In genomic region chr7:105652359-105652993, GRCh38 we compare ENCODE assay signal across 8 cellular contexts.
DNase-seq lines count a peak whose midpoint lies in the region; ATAC-seq and TF ChIP-seq lines count a peak whose summit lies in the region.

No MANE protein-coding gene starts in this region.

- H2BK12ac ChIP-seq in trophoblast cell (ENCODE audit: low read length), result no peak overlapping the region

- H3K4ac ChIP-seq in trophoblast cell (ENCODE audit: low read depth, low read length), result no peak overlapping the region

- no peak overlapping the region for H3K14ac ChIP-seq in trophoblast cell (ENCODE audit: low read length)

- no peak overlapping the region for H2AK5ac ChIP-seq in trophoblast cell (ENCODE audit: low read length)

- DNase-seq in DMS153 treated with DMSO at 0.1 percent for 48 hours (lab: John Stamatoyannopoulos, UW; ENCODE audit: unreplicated experiment), result peak; percentile 74
- DNase-seq in SHP77 (lab: John Stamatoyannopoulos, UW), result peak; percentile 52 to 58
- DNase-seq in activated effector memory CD4-positive, alpha-beta T cell treated with Interleukin-2 at 50 U/mL for 16 hours, result peak; percentile 42
- peak; percentile 75 to 83 for DNase-seq in trophoblast cell
- DNase-seq in ureter (ENCODE audit: low spot score), result peak; percentile 79

- no peak for TF ChIP-seq EP300 in gastroesophageal sphincter (IDR thresholded peaks at IDR 0.05)

- no peak overlapping the region for H4K12ac ChIP-seq in trophoblast cell (ENCODE audit: low read depth, low read length)

- no peak overlapping the region for H3K18ac ChIP-seq in trophoblast cell (ENCODE audit: low read length)

- no peak overlapping the region for H2BK120ac ChIP-seq in trophoblast cell (ENCODE audit: insufficient read depth, low read length, poor library complexity)

- no peak overlapping the region for H3K4me2 ChIP-seq in trophoblast cell (ENCODE audit: low read length)

- H3K4me3 ChIP-seq in gastroesophageal sphincter (no peak overlapping the region), trophoblast cell (ENCODE audit: low read depth, low read length) (no peak overlapping the region)

- no peaks in the 10 kb centered on the region for H3K9me3 ChIP-seq in gastroesophageal sphincter
- H3K9me3 ChIP-seq in trophoblast cell (ENCODE audit: insufficient read depth, low read depth, low read length), result no peaks in the 10 kb centered on the region

- H3K27ac ChIP-seq in gastroesophageal sphincter (no peak overlapping the region), trophoblast cell (ENCODE audit: low read depth, low read length) (no peak overlapping the region)

- no peak overlapping the region for H3K23ac ChIP-seq in trophoblast cell (ENCODE audit: low read length)

- TF ChIP-seq CTCF in LNCAP (IDR thresholded peaks at IDR 0.05) (peak; percentile 92), gastroesophageal sphincter (IDR thresholded peaks at IDR 0.05) (peak; percentile 88 to 95 (median 92))

- no peak overlapping the region for H4K8ac ChIP-seq in trophoblast cell (ENCODE audit: low read depth, low read length)

- H3K9ac ChIP-seq in trophoblast cell (ENCODE audit: low read length), result no peak overlapping the region

- H3K27me3 ChIP-seq in gastroesophageal sphincter, result no peaks in the 10 kb centered on the region
- H3K27me3 ChIP-seq in trophoblast cell (ENCODE audit: insufficient read depth, low read length), result no peaks in the 10 kb centered on the region

- 33 to 90% methylated on average over 1 to 2 of the region's 8 CpGs for WGBS in gastroesophageal sphincter (ENCODE audit: low coverage in 1 of 2), 2 donors
- WGBS in trophoblast cell (ENCODE audit: extremely low coverage, insufficient coverage, insufficient read length), result no CpG with 5 or more reads among the region's 8 CpGs

- H2BK5ac ChIP-seq in trophoblast cell (ENCODE audit: low read depth, low read length, poor library complexity), result no peak overlapping the region

- peak; percentile 79 for ATAC-seq in GM21717 (IDR thresholded peaks at IDR 0.05; ENCODE audit: unreplicated experiment)
- ATAC-seq in gastroesophageal sphincter, result peak; percentile 89

- H3K36me3 ChIP-seq in gastroesophageal sphincter, result peaks cover 0 to 10% of the 10 kb centered on the region in 2 donors
- no peaks in the 10 kb centered on the region for H3K36me3 ChIP-seq in trophoblast cell (ENCODE audit: control insufficient read depth in 1 of 2, insufficient read depth in 2 of 2, low read length in 2 of 2)

- no peak for TF ChIP-seq POLR2A in gastroesophageal sphincter (IDR thresholded peaks at IDR 0.05)

- H4K91ac ChIP-seq in trophoblast cell (ENCODE audit: low read depth, low read length), result no peak overlapping the region

- H3K79me1 ChIP-seq in trophoblast cell (ENCODE audit: low read length), result no peaks in the 10 kb centered on the region

- H2AFZ ChIP-seq in trophoblast cell (ENCODE audit: insufficient read depth, low read length, poor library complexity), result no peak overlapping the region

- H3K4me1 ChIP-seq in gastroesophageal sphincter (peaks cover 0 to 47% (median 24%) of the 10 kb centered on the region in 3 donors), trophoblast cell (ENCODE audit: control insufficient read depth in 1 of 2, insufficient read depth in 2 of 2, low read length in 2 of 2) (peaks cover 7 to 17% of the 10 kb centered on the region in 2 experiments)

- no peaks in the 10 kb centered on the region for H3K79me2 ChIP-seq in trophoblast cell (ENCODE audit: control insufficient read depth, insufficient read depth, low read length, poor library complexity)
